In genomic region chr5:68407312-68408239, GRCh38 we compare ENCODE assay signal across 14 cellular contexts.
DNase-seq lines count a peak whose midpoint lies in the region; ATAC-seq and TF ChIP-seq lines count a peak whose summit lies in the region.
"Had no signal": no experiment of that assay in that cellular context is flagged by ENCODE, and none has a peak within 500 bp of the region (broad histone marks: within the 10 kb centered on the region; RNA-seq: fewer than 3 reads in every experiment).

No MANE protein-coding gene starts in this region.

- H3K9me3 ChIP-seq in naive thymus-derived CD4-positive, alpha-beta T cell (ENCODE audit: control insufficient read depth in 2 of 3, low read length in 3 of 3) = no peaks in the 10 kb centered on the region
- H3K9me3 ChIP-seq: gastrocnemius medialis, spleen, tibial nerve had no signal

- peaks cover 8 to 18% of the 10 kb centered on the region in 2 donors for H3K4me1 ChIP-seq in naive thymus-derived CD4-positive, alpha-beta T cell (ENCODE audit: control insufficient read depth in 2 of 2, insufficient read depth in 2 of 2, low read length in 2 of 2)
- H3K4me1 ChIP-seq: gastrocnemius medialis had no signal

- TF ChIP-seq CTCF in Calu3 (IDR thresholded peaks at IDR 0.05; ENCODE audit: unreplicated experiment) = no peak

- BruUV-seq in Calu3 (replicated peaks; lab: Mats Ljungman, UMichigan) = no TSS peak

- CTCF ChIA-PET in Calu3 (lab: Charles Lee) = no interaction called here
- CTCF ChIA-PET in activated CD8-positive, alpha-beta T cell treated with anti-CD3 and anti-CD28 coated beads, Interleukin-2, amount 10 ng/mL, durations not matched to agents 7 days and 5 days (lab: Charles Lee) = interaction anchor here (2.0 kb wide), 1 partner anchor 120 kb away, joined by 16 read pairs; no protein-coding TSS in a partner anchor
- CTCF ChIA-PET in naive thymus-derived CD4-positive, alpha-beta T cell (lab: Charles Lee) = no interaction called here

- peak overlapping the region; percentile 8 for H3K27ac Mint-ChIP-seq in Calu3 (ENCODE audit: unreplicated experiment)
- H3K27ac Mint-ChIP-seq in activated CD8-positive, alpha-beta T cell treated with anti-CD3 and anti-CD28 coated beads, Interleukin-2, amount 10 ng/mL, durations not matched to agents 7 days and 5 days = peak overlapping the region; percentile 88
- peak overlapping the region in 5 of 9 donors; percentile 34 to 87 (median 68) for H3K27ac Mint-ChIP-seq in naive thymus-derived CD4-positive, alpha-beta T cell

- peaks cover 32% of the 10 kb centered on the region for H3K4me1 Mint-ChIP-seq in Calu3 (ENCODE audit: low read depth, unreplicated experiment)
- peaks cover 33% of the 10 kb centered on the region for H3K4me1 Mint-ChIP-seq in activated CD8-positive, alpha-beta T cell treated with anti-CD3 and anti-CD28 coated beads, Interleukin-2, amount 10 ng/mL, durations not matched to agents 7 days and 5 days (ENCODE audit: low read depth)
- H3K4me1 Mint-ChIP-seq in naive thymus-derived CD4-positive, alpha-beta T cell = peaks cover 12 to 26% (median 14%) of the 10 kb centered on the region in 7 donors

- no peak for DNase-seq in Calu3
- DNase-seq in activated CD8-positive, alpha-beta T cell treated with anti-CD3 and anti-CD28 coated beads, Interleukin-2, amount 10 ng/mL, durations not matched to agents 7 days and 5 days = no peak
- DNase-seq in naive thymus-derived CD4-positive, alpha-beta T cell = peak in 1 of 9 donors; percentile 22
- no peak for DNase-seq in amygdala (lab: John Stamatoyannopoulos, UW)
- DNase-seq in HCEC 1CT = no peak
- DNase-seq: activated CD4-positive, alpha-beta T cell treated with anti-CD3 and anti-CD28 coated beads, Interleukin-2, amount 50 U/mL, for 48 hours; DMS 273 treated with DMSO at 0.1 percent for 48 hours; dorsolateral prefrontal cortex; gastrocnemius medialis; left cardiac atrium had no signal

- no peaks in the 10 kb centered on the region for H3K27me3 Mint-ChIP-seq in Calu3 (ENCODE audit: unreplicated experiment)
- no peaks in the 10 kb centered on the region for H3K27me3 Mint-ChIP-seq in activated CD8-positive, alpha-beta T cell treated with anti-CD3 and anti-CD28 coated beads, Interleukin-2, amount 10 ng/mL, durations not matched to agents 7 days and 5 days (ENCODE audit: low read depth)
- H3K27me3 Mint-ChIP-seq in naive thymus-derived CD4-positive, alpha-beta T cell = peaks cover 0 to 2% (median 0%) of the 10 kb centered on the region in 5 donors

- no peaks in the 10 kb centered on the region for H3K36me3 Mint-ChIP-seq in Calu3 (ENCODE audit: insufficient read depth, unreplicated experiment)
- H3K36me3 Mint-ChIP-seq in activated CD8-positive, alpha-beta T cell treated with anti-CD3 and anti-CD28 coated beads, Interleukin-2, amount 10 ng/mL, durations not matched to agents 7 days and 5 days (ENCODE audit: low read depth) = peaks cover 4% of the 10 kb centered on the region
- H3K36me3 Mint-ChIP-seq in naive thymus-derived CD4-positive, alpha-beta T cell = peaks cover 0 to 4% (median 0%) of the 10 kb centered on the region in 5 donors

- H3K27me3 ChIP-seq in naive thymus-derived CD4-positive, alpha-beta T cell (ENCODE audit: control insufficient read depth in 2 of 2, insufficient read depth in 2 of 2, low read length in 2 of 2) = no peaks in the 10 kb centered on the region
- H3K27me3 ChIP-seq: dorsolateral prefrontal cortex, gastrocnemius medialis, spleen, tibial nerve had no signal

- ATAC-seq in GM21390 (IDR thresholded peaks at IDR 0.05; ENCODE audit: unreplicated experiment) = peak; percentile 8
- ATAC-seq in activated CD8-positive, alpha-beta T cell treated with anti-CD3 and anti-CD28 coated beads, Interleukin-2, amount 10 ng/mL, durations not matched to agents 7 days and 5 days = peak; percentile 45
- ATAC-seq in naive thymus-derived CD4-positive, alpha-beta T cell = peak; percentile 34
- no peak for ATAC-seq in GM21447 (IDR thresholded peaks at IDR 0.05; ENCODE audit: unreplicated experiment)
- ATAC-seq: gastrocnemius medialis, left cardiac atrium had no signal

- intact Hi-C loops in Calu3 (cut with micrococcal nuclease; ENCODE audit: unreplicated experiment) = no loop called here
- intact Hi-C loops in naive thymus-derived CD4-positive, alpha-beta T cell (cut with micrococcal nuclease) = loop anchor here in 1 of 2 donors (1.0 to 2.0 kb wide), 3 partner anchors 17 to 27 kb away; no protein-coding TSS in a partner anchor

- H3K4me3 ChIP-seq in naive thymus-derived CD4-positive, alpha-beta T cell (ENCODE audit: low read length) = no peak overlapping the region
- H3K4me3 ChIP-seq: dorsolateral prefrontal cortex, gastrocnemius medialis, spleen, tibial nerve had no signal

- no peaks in the 10 kb centered on the region for H3K9me3 Mint-ChIP-seq in Calu3 (ENCODE audit: low read depth, unreplicated experiment)
- no peaks in the 10 kb centered on the region for H3K9me3 Mint-ChIP-seq in activated CD8-positive, alpha-beta T cell treated with anti-CD3 and anti-CD28 coated beads, Interleukin-2, amount 10 ng/mL, durations not matched to agents 7 days and 5 days (ENCODE audit: insufficient read depth)
- no peaks in the 10 kb centered on the region for H3K9me3 Mint-ChIP-seq in naive thymus-derived CD4-positive, alpha-beta T cell

- H3K36me3 ChIP-seq in naive thymus-derived CD4-positive, alpha-beta T cell (ENCODE audit: control insufficient read depth in 2 of 3, insufficient read depth in 3 of 3, low read length in 3 of 3) = no peaks in the 10 kb centered on the region
- H3K36me3 ChIP-seq: gastrocnemius medialis, spleen, tibial nerve had no signal

- H3K4me3 Mint-ChIP-seq in Calu3 (ENCODE audit: low read depth, unreplicated experiment) = no peak overlapping the region
- H3K4me3 Mint-ChIP-seq in activated CD8-positive, alpha-beta T cell treated with anti-CD3 and anti-CD28 coated beads, Interleukin-2, amount 10 ng/mL, durations not matched to agents 7 days and 5 days = peak overlapping the region; percentile 55
- H3K4me3 Mint-ChIP-seq in naive thymus-derived CD4-positive, alpha-beta T cell = peak overlapping the region in 6 of 10 donors; percentile 5 to 66 (median 46)

- H3K27ac ChIP-seq in naive thymus-derived CD4-positive, alpha-beta T cell (ENCODE audit: low read depth, low read length) = no peak overlapping the region
- H3K27ac ChIP-seq: gastrocnemius medialis, tibial nerve had no signal

- POLR2A ChIA-PET in activated CD8-positive, alpha-beta T cell treated with anti-CD3 and anti-CD28 coated beads, Interleukin-2, amount 10 ng/mL, durations not matched to agents 7 days and 5 days (lab: Charles Lee) = no interaction called here
- POLR2A ChIA-PET in naive thymus-derived CD4-positive, alpha-beta T cell (lab: Charles Lee) = no interaction called here

Comparison
In these comparisons a context has a peak if more than half of its experiments do, and no peak if none do; other contexts are left out.
1. H3K27ac Mint-ChIP-seq: peak in every context shown above with its lines; median percentile 88 in activated CD8-positive, alpha-beta T cell treated with anti-CD3 and anti-CD28 coated beads, Interleukin-2, amount 10 ng/mL, durations not matched to agents 7 days and 5 days; 68 in naive thymus-derived CD4-positive, alpha-beta T cell; 8 in Calu3.